In genomic region chr9:117418111-117418510, GRCh38 we compare ENCODE assay signal across 3 cellular contexts.
"Had no signal": no experiment of that assay in that cellular context is flagged by ENCODE, and none has a peak within 500 bp of the region (broad histone marks: within the 10 kb centered on the region; RNA-seq: fewer than 3 reads in every experiment).

No MANE protein-coding gene starts in this region.

- DNase-seq: GDM1, GF-D8 had no signal

- H3K4me3 ChIP-seq: GM12878 had no signal
